ENCODE assay signal across 17 cellular contexts in the genomic region with DNA sequence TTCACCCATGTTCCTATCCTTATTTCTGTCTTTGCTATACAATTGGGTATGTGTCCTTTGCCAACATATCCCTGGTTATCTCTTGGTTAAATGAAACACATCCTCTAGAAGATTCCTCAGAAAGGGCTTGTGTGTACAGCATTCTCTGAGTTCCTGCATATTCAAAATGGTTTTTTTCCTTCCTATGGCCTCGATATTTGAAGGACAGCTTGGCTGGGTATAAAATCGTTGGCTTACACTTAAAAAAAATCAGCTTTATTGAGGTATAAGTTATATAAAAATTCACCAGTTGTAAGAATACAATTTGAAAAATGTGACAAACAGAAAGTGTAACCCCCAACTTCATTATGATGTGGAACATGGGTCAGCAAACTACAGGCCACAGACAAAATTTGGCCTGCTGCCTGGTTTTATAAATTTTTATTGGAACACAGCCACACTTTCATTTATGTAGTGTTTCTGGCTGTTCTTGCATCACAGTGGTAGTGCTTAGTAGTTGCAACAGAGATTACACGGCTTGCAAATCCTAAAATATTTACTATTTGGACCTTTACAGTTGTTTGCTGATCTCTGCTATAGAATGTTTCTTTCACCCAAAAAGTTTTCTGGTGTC. TPM values are rescaled to one million over a fixed set of nuclear protein-coding genes. Genes with fewer than 3 reads are reported as not detected.
A peak's percentile ranks its signal among the peaks of the same experiment; 100 is the strongest.
DNase-seq lines count a peak whose midpoint lies in the region; ATAC-seq and TF ChIP-seq lines count a peak whose summit lies in the region.
"Had no signal": no experiment of that assay in that cellular context is flagged by ENCODE, and none has a peak within 500 bp of the region (broad histone marks: within the 10 kb centered on the region; RNA-seq: fewer than 3 reads in every experiment).

No MANE protein-coding gene starts in this region.

- in situ Hi-C loops in astrocyte of the spinal cord (cut with HindIII; ENCODE audit: low sequenced_read_pairs): no loop called here

- no peak overlapping the region for H3K4me2 ChIP-seq in KMS-11
- H3K4me2 ChIP-seq in MM.1S (ENCODE audit: low read depth, low read length): no peak overlapping the region

- H3K36me3 ChIP-seq in KMS-11 (ENCODE audit: insufficient read depth): no peaks in the 10 kb centered on the region
- no peaks in the 10 kb centered on the region for H3K36me3 ChIP-seq in MM.1S (replicated peaks; ENCODE audit: insufficient read depth, low read length)

- H3K79me2 ChIP-seq in KMS-11 (ENCODE audit: insufficient read depth, low read depth): peaks cover 21% of the 10 kb centered on the region; the same call in 1 of the 2 replicates
- H3K79me2 ChIP-seq in MM.1S (ENCODE audit: low read length): peaks cover 13% of the 10 kb centered on the region

- H2AFZ ChIP-seq in KMS-11 (ENCODE audit: low read depth) (no peak overlapping the region), MM.1S (ENCODE audit: low read length) (no peak overlapping the region)

- H4K20me1 ChIP-seq in KMS-11 (ENCODE audit: insufficient read depth) (0 out of 2 replicates have a peak, but pooled peaks cover 4% of the 10 kb centered on the region), MM.1S (ENCODE audit: insufficient read depth, low read length) (no peaks in the 10 kb centered on the region)

- no peaks in the 10 kb centered on the region for H3K9me2 ChIP-seq in MM.1S (replicated peaks; ENCODE audit: insufficient read depth, low read length)

- H3K27me3 ChIP-seq in KMS-11 (ENCODE audit: insufficient read depth, low read depth): no peaks in the 10 kb centered on the region
- no peaks in the 10 kb centered on the region for H3K27me3 ChIP-seq in MM.1S (replicated peaks; ENCODE audit: insufficient read depth, low read length)

- intact Hi-C loops in posterior vena cava (cut with DNase I): no loop called here

- peaks cover 17% of the 10 kb centered on the region for H3K4me1 ChIP-seq in KMS-11 (ENCODE audit: low read depth, poor library complexity, severe bottlenecking)
- no peaks in the 10 kb centered on the region for H3K4me1 ChIP-seq in MM.1S (ENCODE audit: low read length)

- H3K4me3 ChIP-seq in AG10803 (ENCODE audit: low read length) (no peak overlapping the region), KMS-11 (IDR thresholded peaks at IDR 0.05; ENCODE audit: insufficient read depth, low read depth, low read length) (no peak overlapping the region), astrocyte of the spinal cord (ENCODE audit: low read depth, low read length) (no peak overlapping the region), MM.1S (ENCODE audit: low read length) (no peak overlapping the region)

- TF ChIP-seq CTCF in AG10803 (conservative IDR thresholded peaks at IDR 0.05; ENCODE audit: low read length): no peak
- no peak for TF ChIP-seq CTCF in KMS-11 (conservative IDR thresholded peaks at IDR 0.05; ENCODE audit: low read depth, low read length)
- no peak for TF ChIP-seq CTCF in astrocyte of the spinal cord (IDR thresholded peaks at IDR 0.05; ENCODE audit: low read depth, low read length)
- TF ChIP-seq CTCF in MM.1S (IDR thresholded peaks at IDR 0.05; ENCODE audit: low read length): no peak

- no peaks in the 10 kb centered on the region for H3K9me3 ChIP-seq in MM.1S (replicated peaks; ENCODE audit: insufficient read depth, low read length)

- H3F3A ChIP-seq in MM.1S (ENCODE audit: insufficient read depth, low read length): no peaks in the 10 kb centered on the region

- peak; percentile 34 for ATAC-seq in left lobe of liver
- ATAC-seq: activated CD8-positive, alpha-beta T cell treated with anti-CD3 and anti-CD28 coated beads, Interleukin-2, amount 10 ng/mL, durations not matched to agents 7 days and 5 days; sciatic nerve; T-cell had no signal

- no peak overlapping the region for H3K9ac ChIP-seq in KMS-11
- H3K9ac ChIP-seq in MM.1S (ENCODE audit: low read length): no peak overlapping the region

- DNase-seq in AG10803 (ENCODE audit: low read depth) (peak; percentile 21), astrocyte of the spinal cord (ENCODE audit: low read depth, low spot score) (peak; percentile 92), left lobe of liver (ENCODE audit: low spot score) (no peak), NCI-H146 (lab: John Stamatoyannopoulos, UW) (no peak), activated T-cell treated with anti-CD3 and anti-CD28 coated beads for 4 hours (no peak), posterior vena cava (ENCODE audit: low spot score) (no peak), MM.1S (no peak)
- DNase-seq: activated CD8-positive, alpha-beta T cell treated with anti-CD3 and anti-CD28 coated beads, Interleukin-2, amount 10 ng/mL, durations not matched to agents 7 days and 5 days; activated naive CD4-positive, alpha-beta T cell treated with anti-CD3 and anti-CD28 coated beads for 36 hours; C1 segment of cervical spinal cord; GOT3; Karpas-422; midbrain; NCI-H526 treated with DMSO at 0.1 percent for 48 hours; T-cell had no signal

- H3K27ac ChIP-seq in KMS-11 (peak overlapping the region; percentile 4; the same call in 1 of the 2 replicates), MM.1S (ENCODE audit: low read length) (no peak overlapping the region)

RNA-seq across cellular contexts. Expression of gene PCMT1, which starts 16.7 kb away (rescaled TPM):
- 53.2 TPM for total RNA-seq in left lobe of liver
- 10 to 100 TPM; 50.4 to 69.9 TPM for total RNA-seq in posterior vena cava

RNA-seq across cellular contexts. Expression of gene NUP43, which starts 19.9 kb away (rescaled TPM):
- total RNA-seq in left lobe of liver: 9.3 TPM
- 10 to 100 TPM; 24.8 to 29.0 TPM for total RNA-seq in posterior vena cava

RNA-seq across cellular contexts. Expression of gene LATS1, which starts 48.4 kb away (rescaled TPM):
- total RNA-seq in left lobe of liver (10.2 TPM), posterior vena cava (10 to 100 TPM; 31.1 to 32.8 TPM)

Comparison
In these comparisons a context has a peak if more than half of its experiments do, and no peak if none do; other contexts are left out.
1. DNase-seq: peak in AG10803 (single experiment) and astrocyte of the spinal cord (single experiment); none in left lobe of liver (single experiment), NCI-H146 (single experiment), activated T-cell treated with anti-CD3 and anti-CD28 coated beads for 4 hours (single experiment), posterior vena cava (single experiment) and MM.1S (single experiment).